In genomic region chr10:30784896-30785605, GRCh38 we compare ENCODE assay signal across 8 cellular contexts.
A peak's percentile ranks its signal among the peaks of the same experiment; 100 is the strongest.
DNase-seq lines count a peak whose midpoint lies in the region; ATAC-seq and TF ChIP-seq lines count a peak whose summit lies in the region.

No MANE protein-coding gene starts in this region.

- DNase-seq in NCI-H82 (lab: John Stamatoyannopoulos, UW) (peak; percentile 77), NCI-H82 treated with DMSO at 0.1 percent for 48 hours (lab: John Stamatoyannopoulos, UW; ENCODE audit: unreplicated experiment) (no peak), NCI-H2171 treated with DMSO at 0.1 percent for 48 hours (lab: John Stamatoyannopoulos, UW) (peak; percentile 53), fibroblast of the aortic adventitia (ENCODE audit: low read depth) (peak; percentile 64), myocyte (ENCODE audit: low read depth) (peak; percentile 96), thoracic aorta (ENCODE audit: low spot score) (peak; percentile 49)
- DNase-seq in activated T-cell treated with anti-CD3 and anti-CD28 coated beads, Interleukin-2, amount 50 U/mL, for 48 hours = peak; percentile 59 to 66

- peaks cover 6 to 28% of the 10 kb centered on the region in 2 donors for H3K4me1 ChIP-seq in thoracic aorta (ENCODE audit: control insufficient read depth in 1 of 2, low read depth in 2 of 2)

- no peaks in the 10 kb centered on the region for H3K36me3 ChIP-seq in thoracic aorta

- ATAC-seq in thoracic aorta (ENCODE audit: insufficient number of reproducible peaks, low FRiP score, low read depth) (peak; percentile 69), HG02870 (IDR thresholded peaks at IDR 0.05; ENCODE audit: unreplicated experiment) (no peak)

- H3K27me3 ChIP-seq in thoracic aorta (replicated peaks; ENCODE audit: insufficient read depth) = no peaks in the 10 kb centered on the region

- H3K27ac ChIP-seq in thoracic aorta = peak overlapping the region; percentile 97 to 99

- TF ChIP-seq CTCF in fibroblast of the aortic adventitia (IDR thresholded peaks at IDR 0.05; ENCODE audit: insufficient read depth, low read length) (no peak), thoracic aorta (IDR thresholded peaks at IDR 0.05) (peak; percentile 19)

- H3K9me3 ChIP-seq in thoracic aorta = no peaks in the 10 kb centered on the region

- H3K4me3 ChIP-seq in fibroblast of the aortic adventitia (ENCODE audit: low read depth, low read length) = peak overlapping the region; percentile 49
- H3K4me3 ChIP-seq in thoracic aorta = peak overlapping the region; percentile 92
